In the genomic region with DNA sequence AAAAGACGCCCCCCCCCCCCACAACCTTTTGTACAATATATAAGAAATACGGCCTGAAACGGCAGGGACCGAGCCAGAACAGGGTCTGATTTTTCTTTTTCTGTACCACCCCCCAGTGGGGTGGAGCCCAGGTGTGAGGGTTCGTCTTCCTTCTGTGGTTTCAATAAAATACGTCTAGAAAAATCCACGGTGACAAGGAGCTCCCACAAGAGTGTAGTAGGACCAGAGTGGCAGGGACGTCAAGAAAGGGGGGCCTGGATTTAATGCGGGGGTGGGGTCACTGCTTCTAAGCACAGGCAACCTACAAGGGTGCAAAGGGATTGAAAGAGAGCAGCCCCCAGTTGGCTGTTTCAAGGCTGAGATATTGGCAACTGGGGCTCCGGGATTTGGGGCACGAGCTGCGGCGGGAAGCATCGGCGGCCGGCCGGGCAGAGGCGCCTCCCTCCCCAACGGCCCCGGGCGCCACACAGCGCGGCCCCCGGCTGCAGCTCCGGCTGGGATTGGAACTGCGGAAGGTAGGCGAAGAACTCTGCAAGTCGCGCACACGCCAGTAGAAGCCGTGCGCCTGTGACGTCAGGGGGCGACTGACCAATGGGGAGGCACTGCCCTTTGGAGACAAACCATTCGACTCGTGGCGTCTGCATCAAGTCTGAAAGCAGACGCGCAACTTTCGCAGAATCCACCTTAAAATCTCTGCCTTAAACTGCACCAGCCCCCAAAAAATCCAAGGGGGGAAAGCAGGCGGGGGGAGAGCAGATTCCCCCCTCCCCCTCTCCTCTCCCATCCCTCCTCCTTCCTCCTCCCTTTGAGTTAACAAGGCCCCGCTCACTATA, we compare ENCODE assay signal across 8 cellular contexts. TPM values are rescaled to one million over a fixed set of nuclear protein-coding genes. Genes with fewer than 3 reads are reported as not detected.
DNase-seq lines count a peak whose midpoint lies in the region; ATAC-seq, FAIRE-seq and TF ChIP-seq lines count a peak whose summit lies in the region.

A gene (plus strand): TSS at position 623 of the 833 bp plus-strand sequence. CDS start 425 bp downstream, outside the sequence.

- peaks cover 26% of the 10 kb centered on the region for H3K4me1 ChIP-seq in CD4-positive, CD25-positive, alpha-beta regulatory T cell (ENCODE audit: control insufficient read depth, insufficient read depth, low read length, poor library complexity, severe bottlenecking)
- H3K4me1 ChIP-seq in HepG2 (ENCODE audit: insufficient read depth, low read length) = peaks cover 35% of the 10 kb centered on the region
- H3K4me1 ChIP-seq in stomach smooth muscle (ENCODE audit: control insufficient read depth, insufficient read depth, low read length) = peaks cover 19% of the 10 kb centered on the region

- intact Hi-C loops in HepG2 (cut with micrococcal nuclease; ENCODE audit: unreplicated experiment) = loop anchor here (2.0 to 10.0 kb wide), 5 partner anchors 34 to 928 kb away; a partner anchor contains a TSS

- H4K20me1 ChIP-seq in HepG2 (ENCODE audit: insufficient read depth, low read length) = no peaks in the 10 kb centered on the region

- H3K27me3 ChIP-seq in CD4-positive, CD25-positive, alpha-beta regulatory T cell (ENCODE audit: control insufficient read depth, insufficient read depth, low read length) = peaks cover 53% of the 10 kb centered on the region
- H3K27me3 ChIP-seq in HepG2 (ENCODE audit: control insufficient read depth in 1 of 2, insufficient read depth in 2 of 2, low read length in 2 of 2) (no peaks in the 10 kb centered on the region; a peak in 1 of 5 replicates), stomach smooth muscle (ENCODE audit: control insufficient read depth in 1 of 2, insufficient read depth in 2 of 2, low read length in 2 of 2) (peaks cover 68 to 86% of the 10 kb centered on the region in 2 donors)

- peak within 1 kb of the TSS; percentile 86 for H3K9ac ChIP-seq in HepG2 (ENCODE audit: insufficient read depth, low read depth, low read length)
- H3K9ac ChIP-seq in stomach smooth muscle (ENCODE audit: low read length in 2 of 2) = no peak within 1 kb of the TSS

- DNase-seq in CD4-positive, CD25-positive, alpha-beta regulatory T cell = peak in 1 of 3 donors; percentile 44
- DNase-seq in HK-2 (ENCODE audit: unreplicated experiment) (peak; percentile 59), NCI-H82 treated with DMSO at 0.1 percent for 48 hours (lab: John Stamatoyannopoulos, UW; ENCODE audit: unreplicated experiment) (peak; percentile 82), HepG2 (ENCODE audit: low spot score) (peak; percentile 93), ureter (ENCODE audit: low spot score) (no peak)

- H3K27me3 Mint-ChIP-seq in CD4-positive, CD25-positive, alpha-beta regulatory T cell = peaks cover 94% of the 10 kb centered on the region
- H3K27me3 Mint-ChIP-seq in brain = peaks cover 98% of the 10 kb centered on the region

- peak; percentile 52 for TF ChIP-seq RAD21 in HepG2 (CRISPR knock-in tag; IDR thresholded peaks at IDR 0.05)

- peak within 1 kb of the TSS; percentile 26 for H3K4me3 ChIP-seq in CD4-positive, CD25-positive, alpha-beta regulatory T cell (ENCODE audit: low read depth, low read length)
- peak within 1 kb of the TSS; percentile 78 to 80 (median 79) for H3K4me3 ChIP-seq in HepG2 (replicated peaks in 1 of 3; ENCODE audit: insufficient read depth in 1 of 3, low read depth in 2 of 3, low read length in 3 of 3)
- peak within 1 kb of the TSS; percentile 17 to 63 for H3K4me3 ChIP-seq in stomach smooth muscle (ENCODE audit: low read length in 2 of 2)

- TF ChIP-seq POLR2A in HepG2 (IDR thresholded peaks at IDR 0.05; ENCODE audit: insufficient read depth in 1 of 2, low read depth in 2 of 2, low read length in 2 of 2) = peak; percentile 78 to 80

- H3K79me2 ChIP-seq in HepG2 (ENCODE audit: insufficient read depth, low read length) = peaks cover 9% of the 10 kb centered on the region

- TF ChIP-seq EP300 in HepG2 (IDR thresholded peaks at IDR 0.05; ENCODE audit: low read depth in 2 of 2, low read length in 2 of 2) (no peak), HepG2 (CRISPR knock-in tag; IDR thresholded peaks at IDR 0.05; ENCODE audit: borderline replicate concordance) (no peak)

- peak within 1 kb of the TSS; percentile 90 for H3K4me2 ChIP-seq in HepG2 (ENCODE audit: low read depth, low read length)

- H3K36me3 Mint-ChIP-seq in CD4-positive, CD25-positive, alpha-beta regulatory T cell = no peaks in the 10 kb centered on the region
- peaks cover 53% of the 10 kb centered on the region for H3K36me3 Mint-ChIP-seq in brain

- H3K27ac Mint-ChIP-seq in CD4-positive, CD25-positive, alpha-beta regulatory T cell = no peak within 1 kb of the TSS
- H3K27ac Mint-ChIP-seq in brain = peak within 1 kb of the TSS in 4 of 5 experiments; percentile 20 to 96 (median 78)

- no peaks in the 10 kb centered on the region for H3K36me3 ChIP-seq in CD4-positive, CD25-positive, alpha-beta regulatory T cell (ENCODE audit: control insufficient read depth, insufficient read depth, low read length)
- H3K36me3 ChIP-seq in HepG2 (replicated peaks in 1 of 2; ENCODE audit: control insufficient read depth in 1 of 2, insufficient read depth in 2 of 2, low read length in 2 of 2) (peaks cover 7% of the 10 kb centered on the region in 2 experiments; a peak in 4 of 5 replicates), stomach smooth muscle (ENCODE audit: control insufficient read depth in 2 of 2, insufficient read depth in 2 of 2, low read length in 2 of 2) (no peaks in the 10 kb centered on the region)

- H3K9me3 Mint-ChIP-seq in CD4-positive, CD25-positive, alpha-beta regulatory T cell = peaks cover 0 to 9% (median 0%) of the 10 kb centered on the region in 7 donors
- peaks cover 0 to 22% (median 7%) of the 10 kb centered on the region in 5 experiments for H3K9me3 Mint-ChIP-seq in brain

- H2AFZ ChIP-seq in HepG2 (ENCODE audit: low read length) = no peak within 1 kb of the TSS

- WGBS in HepG2 (ENCODE audit: low lambda C conversion rate) = 6% methylated on average over 11 of the region's 42 CpGs

- ATAC-seq in CD4-positive, CD25-positive, alpha-beta regulatory T cell (ENCODE audit: low read depth in 2 of 2) = no peak
- ATAC-seq in HepG2 (peak; percentile 85), HG02852 (IDR thresholded peaks at IDR 0.05; ENCODE audit: unreplicated experiment) (no peak)

- POLR2A ChIA-PET in HepG2 (lab: Yijun Ruan, JAX) = interaction anchor here (0.7 to 4.8 kb wide), 18 partner anchors 8 to 867 kb away, joined by 3 to 163 read pairs (median 7); a partner anchor contains a TSS

- CTCF ChIA-PET in HepG2 (lab: Yijun Ruan, JAX; ENCODE audit: low intra/inter-chr PET ratio, low total read pairs) = no interaction called here

- H3K4me3 Mint-ChIP-seq in CD4-positive, CD25-positive, alpha-beta regulatory T cell = peak within 1 kb of the TSS in 3 of 4 donors; percentile 74 to 78 (median 75)
- H3K4me3 Mint-ChIP-seq in brain = peak within 1 kb of the TSS; percentile 87 to 94 (median 90)

- H3K9me3 ChIP-seq in CD4-positive, CD25-positive, alpha-beta regulatory T cell (ENCODE audit: control insufficient read depth in 2 of 2, low read length in 2 of 2) = no peaks in the 10 kb centered on the region
- no peaks in the 10 kb centered on the region for H3K9me3 ChIP-seq in HepG2 (ENCODE audit: low read length)
- no peaks in the 10 kb centered on the region for H3K9me3 ChIP-seq in stomach smooth muscle (ENCODE audit: control insufficient read depth in 2 of 2, low read length in 2 of 2)

- no TSS peak for BruUV-seq in HepG2 (replicated peaks; lab: Mats Ljungman, UMichigan)

- TF ChIP-seq CTCF in brain (conservative IDR thresholded peaks at IDR 0.05) = no peak
- TF ChIP-seq CTCF in HepG2 (CRISPR knock-in tag; IDR thresholded peaks at IDR 0.05) = peak; percentile 34; the same call in 1 of the 2 replicates

- peak; percentile 81 for FAIRE-seq in HepG2 (lab: Jason Lieb, UNC)

- in situ Hi-C loops in HepG2 (cut with HindIII; ENCODE audit: extremely low pct_ligation_motif_present, low pct_unique_long_range_greater_than_20kb) = loop anchor here (25.0 kb wide), 1 partner anchor 693 kb away; a partner anchor contains a TSS

- H3K4me1 Mint-ChIP-seq in CD4-positive, CD25-positive, alpha-beta regulatory T cell = peaks cover 0 to 33% (median 9%) of the 10 kb centered on the region in 4 donors
- H3K4me1 Mint-ChIP-seq in brain = peaks cover 21% of the 10 kb centered on the region

- no peak within 1 kb of the TSS for H3K27ac ChIP-seq in CD4-positive, CD25-positive, alpha-beta regulatory T cell (ENCODE audit: insufficient read depth, low read length, poor library complexity, severe bottlenecking)
- H3K27ac ChIP-seq in HepG2 (ENCODE audit: extremely low read length, insufficient read depth, low read length) (peak within 1 kb of the TSS; percentile 90), stomach smooth muscle (ENCODE audit: low read length) (no peak within 1 kb of the TSS)

RNA-seq across cellular contexts. Expression of the gene that starts here (rescaled TPM):
- total RNA-seq in CD4-positive, CD25-positive, alpha-beta regulatory T cell = not detected
- not detected for polyA plus RNA-seq in CD4-positive, CD25-positive, alpha-beta regulatory T cell
- polyA plus RNA-seq in brain (ENCODE audit: insufficient read depth, low read depth, low replicate concordance) (5.5 TPM), HepG2 (2011; rRNA removed) (2.4 and 3.5 TPM in 2 replicates)
- total RNA-seq in HepG2 (2016; rRNA removed; fragmentation: Illumina TruSeq; extraction: Trizol) (4.5 and 5.5 TPM in 2 replicates), ureter (not detected)
- total RNA-seq in HepG2 (2016; cell fraction: cytosol; rRNA removed; fragmentation: Illumina TruSeq; extraction: Trizol; ENCODE audit: low read depth) = 3.3 and 4.7 TPM in 2 replicates
- 3.5 and 5.4 TPM in 2 replicates for total RNA-seq in HepG2 (2016; cell fraction: insoluble cytoplasmic fraction; rRNA removed; fragmentation: Illumina TruSeq; extraction: Trizol)
- 5.4 and 5.6 TPM in 2 replicates for total RNA-seq in HepG2 (2016; cell fraction: membrane; rRNA removed; fragmentation: Illumina TruSeq; extraction: Trizol)
- total RNA-seq in HepG2 (2016; cell fraction: nucleus; rRNA removed; fragmentation: Illumina TruSeq; extraction: Trizol) = 6.2 and 7.9 TPM in 2 replicates
- 2.6 and 2.9 TPM in 2 replicates for polyA plus RNA-seq in HepG2 (2011; cell fraction: cytosol; rRNA removed)
- 5.8 and 7.3 TPM in 2 replicates for polyA plus RNA-seq in HepG2 (2011; cell fraction: nucleus; rRNA removed)
- polyA plus RNA-seq in HepG2 (2012) = 4.5 and 5.0 TPM in 2 replicates
- polyA plus RNA-seq in HepG2 (2016; cell fraction: cytosol; fragmentation: Illumina TruSeq; extraction: Trizol; ENCODE audit: low read depth) = 1.5 and 1.8 TPM in 2 replicates
- 6.9 and 8.6 TPM in 2 replicates for polyA plus RNA-seq in HepG2 (2016; cell fraction: insoluble cytoplasmic fraction; fragmentation: Illumina TruSeq; extraction: Trizol; ENCODE audit: low read depth)
- polyA plus RNA-seq in HepG2 (2016; cell fraction: membrane; fragmentation: Illumina TruSeq; extraction: Trizol; ENCODE audit: low read depth) = 3.4 and 4.2 TPM in 2 replicates
- 13.3 and 14.1 TPM in 2 replicates for polyA plus RNA-seq in HepG2 (2016; cell fraction: nucleus; fragmentation: Illumina TruSeq; extraction: Trizol; ENCODE audit: insufficient read depth, low read depth)
- 3.2 TPM in 1 of 2 replicates, not detected in the other for polyA minus RNA-seq in HepG2 (2011; rRNA and poly(A)+ RNA removed; ENCODE audit: low replicate concordance)
- 2.5 and 2.8 TPM in 2 replicates for polyA minus RNA-seq in HepG2 (2011; cell fraction: cytosol; rRNA and poly(A)+ RNA removed)
- 7.8 and 15.5 TPM in 2 replicates for polyA minus RNA-seq in HepG2 (2011; cell fraction: nucleus; rRNA and poly(A)+ RNA removed)

Comparison
In these comparisons a context has a peak if more than half of its experiments do, and no peak if none do; other contexts are left out.
1. H3K4me3 ChIP-seq: peak in every context shown above with its lines; median percentile 79 in HepG2; 40 in stomach smooth muscle; 26 in CD4-positive, CD25-positive, alpha-beta regulatory T cell.
2. H3K27ac Mint-ChIP-seq: peak in brain (4 of 5); none in CD4-positive, CD25-positive, alpha-beta regulatory T cell (0 of 3).